16 cellular contexts compared by ENCODE assay signal in genomic region chr13:43516401-43516826, GRCh38.
A peak's percentile ranks its signal among the peaks of the same experiment; 100 is the strongest.
DNase-seq lines count a peak whose midpoint lies in the region; ATAC-seq and TF ChIP-seq lines count a peak whose summit lies in the region.
"Had no signal": no experiment of that assay in that cellular context is flagged by ENCODE, and none has a peak within 500 bp of the region (broad histone marks: within the 10 kb centered on the region; RNA-seq: fewer than 3 reads in every experiment).

No MANE protein-coding gene starts in this region.

- TF ChIP-seq POLR2A in gastrocnemius medialis (IDR thresholded peaks at IDR 0.05) (no peak), erythroblast (IDR thresholded peaks at IDR 0.05; ENCODE audit: low read length) (no peak)

- H3K36me3 ChIP-seq in SJCRH30 (no peaks in the 10 kb centered on the region), left ventricle myocardium inferior (no peaks in the 10 kb centered on the region), gastrocnemius medialis (no peaks in the 10 kb centered on the region)
- H3K36me3 ChIP-seq: thoracic aorta had no signal

- H3K27me3 ChIP-seq in SJCRH30 (no peaks in the 10 kb centered on the region), left ventricle myocardium inferior (ENCODE audit: low read depth) (no peaks in the 10 kb centered on the region), gastrocnemius medialis (no peaks in the 10 kb centered on the region)

- in situ Hi-C loops in gastrocnemius medialis (cut with MboI; ENCODE audit: low sequenced_read_pairs in 4 of 4) = no loop called here

- intact Hi-C loops in left ventricle myocardium inferior (cut with micrococcal nuclease) (no loop called here), gastrocnemius medialis (cut with DNase I; ENCODE audit: low total_unique reads) (loop anchor here (5.0 to 10.0 kb wide), 3 partner anchors 49 to 214 kb away; no protein-coding TSS in a partner anchor)

- H3K27ac ChIP-seq in SJCRH30 (no peak overlapping the region), left ventricle myocardium inferior (replicated peaks) (peak overlapping the region; percentile 41), gastrocnemius medialis (peak overlapping the region; percentile 1 to 48 (median 32))

- DNase-seq in GM04504 (ENCODE audit: low read depth) (peak; percentile 85), SJCRH30 (peak; percentile 7 to 60), left ventricle myocardium inferior (no peak), gastrocnemius medialis (peak; percentile 38 to 44), erythroblast (lab: John Stamatoyannopoulos, UW) (no peak), islet precursor cell (no peak)
- DNase-seq: activated CD8-positive, alpha-beta memory T cell treated with anti-CD3 and anti-CD28 coated beads, Interleukin-2, amount 10 ng/mL, durations not matched to agents 7 days and 5 days; amygdala; Calu3; Kasumi-1; NCI-H510A; stimulated activated CD4-positive, alpha-beta T cell treated with anti-CD3 and anti-CD28 coated beads, Interleukin-4, amount 100 ng/mL, for 24 hours; T-cell had no signal

- ATAC-seq in gastrocnemius medialis (peak; percentile 92 to 97), GM21447 (IDR thresholded peaks at IDR 0.05; ENCODE audit: unreplicated experiment) (no peak), GM19455 (IDR thresholded peaks at IDR 0.05; ENCODE audit: unreplicated experiment) (no peak)
- ATAC-seq: activated CD8-positive, alpha-beta memory T cell treated with anti-CD3 and anti-CD28 coated beads, Interleukin-2, amount 10 ng/mL, durations not matched to agents 7 days and 5 days; T-cell had no signal

- H3K9me3 ChIP-seq in SJCRH30 (replicated peaks) (no peaks in the 10 kb centered on the region), left ventricle myocardium inferior (replicated peaks) (no peaks in the 10 kb centered on the region), gastrocnemius medialis (no peaks in the 10 kb centered on the region)
- H3K9me3 ChIP-seq: thoracic aorta had no signal

- peaks cover 15% of the 10 kb centered on the region for H3K4me1 ChIP-seq in SJCRH30
- peaks cover 34% of the 10 kb centered on the region for H3K4me1 ChIP-seq in left ventricle myocardium inferior
- peaks cover 18 to 22% of the 10 kb centered on the region in 2 donors for H3K4me1 ChIP-seq in gastrocnemius medialis

- no peak for TF ChIP-seq CTCF in left ventricle myocardium inferior (IDR thresholded peaks at IDR 0.05; ENCODE audit: borderline replicate concordance)
- no peak for TF ChIP-seq CTCF in gastrocnemius medialis (IDR thresholded peaks at IDR 0.05 in 4 of 5, conservative IDR thresholded peaks at IDR 0.05 in 1 of 5)

- H3K4me3 ChIP-seq in SJCRH30 (no peak overlapping the region), left ventricle myocardium inferior (no peak overlapping the region), gastrocnemius medialis (no peak overlapping the region)
- H3K4me3 ChIP-seq: thoracic aorta had no signal

Comparison
In these comparisons a context has a peak if more than half of its experiments do, and no peak if none do; other contexts are left out.
1. DNase-seq: peak in GM04504 (single experiment), SJCRH30 (2 of 2) and gastrocnemius medialis (2 of 2); none in left ventricle myocardium inferior (single experiment), erythroblast (0 of 2) and islet precursor cell (single experiment).
2. ATAC-seq: peak in gastrocnemius medialis (2 of 2); none in GM21447 (single experiment) and GM19455 (single experiment).